In the genomic region with DNA sequence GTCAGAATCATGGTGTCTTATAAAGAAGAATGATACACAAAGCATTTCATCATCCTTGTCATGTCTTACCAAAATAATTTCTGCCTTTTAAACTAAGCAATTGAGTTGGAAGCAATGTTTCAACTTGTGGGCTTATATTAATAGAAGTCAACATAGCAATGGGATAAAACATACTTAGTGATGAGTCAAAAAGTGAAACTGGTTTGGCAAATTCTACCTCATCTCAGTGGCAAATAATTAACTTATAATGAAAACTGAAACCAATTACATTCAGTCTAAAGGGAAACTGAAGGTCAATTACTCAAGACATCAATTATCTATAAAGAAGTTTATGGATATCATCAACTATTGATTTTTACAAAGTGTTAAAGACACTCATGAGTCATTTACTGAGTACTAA, we compare ENCODE assay signal across 22 cellular contexts.
DNase-seq lines count a peak whose midpoint lies in the region; ATAC-seq and FAIRE-seq lines count a peak whose summit lies in the region.
"Had no signal": no experiment of that assay in that cellular context is flagged by ENCODE, and none has a peak within 500 bp of the region (broad histone marks: within the 10 kb centered on the region; RNA-seq: fewer than 3 reads in every experiment).

No MANE protein-coding gene starts in this region.

- DNase-seq in kidney tubule cell (ENCODE audit: low spot score) (peak; percentile 83), posterior vena cava (ENCODE audit: low spot score) (no peak), small intestine (no peak), SKM-1 treated with dmso at 0.1 percent for 144 hours (lab: John Stamatoyannopoulos, UW; ENCODE audit: unreplicated experiment) (no peak)
- DNase-seq: activated CD4-positive, alpha-beta T cell treated with anti-CD3 and anti-CD28 coated beads, Interleukin-2, amount 10 ng/mL, durations not matched to agents 24 days and 14 days; CD8-positive, alpha-beta memory T cell; cortex of kidney; mesendoderm; naive thymus-derived CD4-positive, alpha-beta T cell; NCI-H1048; NCI-H2081; NCI-H446 treated with DMSO at 0.1 percent for 48 hours; ovary; stimulated activated CD4-positive, alpha-beta T cell treated with anti-CD3 and anti-CD28 coated beads, Interleukin-1b, Interleukin-23, amount 100 ng/mL, for 48 hours; stimulated activated naive CD4-positive, alpha-beta T cell treated with Interleukin-2 at 50 U/mL for 16 hours had no signal

- intact Hi-C loops in posterior vena cava (cut with DNase I), result no loop called here

- ATAC-seq in GM18909 (IDR thresholded peaks at IDR 0.05; ENCODE audit: poor library complexity, unreplicated experiment), result peak; percentile 97
- ATAC-seq in GM21786 (IDR thresholded peaks at IDR 0.05; ENCODE audit: unreplicated experiment), result peak; percentile 71
- ATAC-seq in HG03354 (IDR thresholded peaks at IDR 0.05; ENCODE audit: poor library complexity, severe bottlenecking, unreplicated experiment), result peak; percentile 99
- ATAC-seq: naive thymus-derived CD4-positive, alpha-beta T cell had no signal

- FAIRE-seq in small intestine (lab: Jason Lieb, UNC), result no peak
- FAIRE-seq: frontal cortex, H1, HTR-8/SVneo had no signal

- H3K36me3 ChIP-seq in small intestine (ENCODE audit: control insufficient read depth in 2 of 2, insufficient read depth in 2 of 2, low read length in 2 of 2), result no peaks in the 10 kb centered on the region
- H3K36me3 ChIP-seq: ovary, tibial nerve had no signal

- no peaks in the 10 kb centered on the region for H3K9me3 ChIP-seq in small intestine (ENCODE audit: control insufficient read depth, low read depth)
- H3K9me3 ChIP-seq: ovary had no signal

- no peaks in the 10 kb centered on the region for H3K4me1 ChIP-seq in small intestine (ENCODE audit: control insufficient read depth in 2 of 2, insufficient read depth in 1 of 2, low read depth in 1 of 2, low read length in 1 of 2)
- H3K4me1 ChIP-seq: tibial nerve had no signal

- no peak overlapping the region for H3K27ac ChIP-seq in small intestine (ENCODE audit: low read depth in 1 of 2, low read length in 1 of 2)
- H3K27ac ChIP-seq: ovary, tibial nerve had no signal

- H3K27me3 ChIP-seq in small intestine (ENCODE audit: control insufficient read depth in 2 of 2, insufficient read depth in 2 of 2, low read length in 2 of 2), result no peaks in the 10 kb centered on the region
- H3K27me3 ChIP-seq: ovary, tibial nerve had no signal

- H3K4me3 ChIP-seq in small intestine (ENCODE audit: low read depth in 1 of 2, low read length in 2 of 2), result no peak overlapping the region
- H3K4me3 ChIP-seq: ovary, tibial nerve had no signal
